ENCODE assay signal across 20 cellular contexts in genomic region chr16:4544483-4544882, GRCh38. TPM values are rescaled to one million over a fixed set of nuclear protein-coding genes. Genes with fewer than 3 reads are reported as not detected.
"Had no signal": no experiment of that assay in that cellular context is flagged by ENCODE, and none has a peak within 500 bp of the region (broad histone marks: within the 10 kb centered on the region; RNA-seq: fewer than 3 reads in every experiment).

No MANE protein-coding gene starts in this region.

- DNase-seq: activated CD4-positive, alpha-beta T cell treated with anti-CD3 and anti-CD28 coated beads, Interleukin-2, amount 50 U/mL, for 4 hours; activated effector memory CD4-positive, alpha-beta T cell treated with anti-CD3 and anti-CD28 coated beads, Interleukin-2, amount 50 U/mL, for 16 hours; activated T-cell treated with anti-CD3 and anti-CD28 coated beads, Interleukin-2, amount 50 U/mL, for 72 hours; effector CD8-positive, alpha-beta T cell; kidney; left ventricle myocardium inferior; mammary epithelial cell; trophoblast cell had no signal

- H3K4me3 Mint-ChIP-seq: activated naive CD4-positive, alpha-beta T cell treated with anti-CD3 and anti-CD28 coated beads, Interleukin-2, amount 50 U/mL, for 24 hours; activated T-cell treated with anti-CD3 and anti-CD28 coated beads, Interleukin-2, amount 50 U/mL, for 72 hours; dendritic cell treated with granulocyte-macrophage colony-stimulating factor and Interleukin-4, amounts not matched to agents 40 ng/mL and 50 ng/mL, for 4 days; neural crest cell; stimulated activated naive CD8-positive, alpha-beta T cell treated with anti-CD3 and anti-CD28 coated beads, Interleukin-15, Interleukin-2, amounts not matched to agents 100 ng/mL and 50 ng/mL, for 24 hours had no signal

- FAIRE-seq: bronchial epithelial cell, endothelial cell of umbilical vein, kidney, TTC549 had no signal

- H3K4me1 Mint-ChIP-seq: neural crest cell had no signal

- H3K27me3 Mint-ChIP-seq: activated naive CD4-positive, alpha-beta T cell treated with anti-CD3 and anti-CD28 coated beads, Interleukin-2, amount 50 U/mL, for 24 hours; stimulated activated naive CD8-positive, alpha-beta T cell treated with anti-CD3 and anti-CD28 coated beads, Interleukin-15, Interleukin-2, amounts not matched to agents 100 ng/mL and 50 ng/mL, for 24 hours had no signal

- H3K27ac Mint-ChIP-seq: activated naive CD4-positive, alpha-beta T cell treated with anti-CD3 and anti-CD28 coated beads, Interleukin-2, amount 50 U/mL, for 24 hours; activated T-cell treated with anti-CD3 and anti-CD28 coated beads, Interleukin-2, amount 50 U/mL, for 72 hours; dendritic cell treated with granulocyte-macrophage colony-stimulating factor and Interleukin-4, amounts not matched to agents 40 ng/mL and 50 ng/mL, for 4 days; progenitor cell of endocrine pancreas; stimulated activated naive CD8-positive, alpha-beta T cell treated with anti-CD3 and anti-CD28 coated beads, Interleukin-15, Interleukin-2, amounts not matched to agents 100 ng/mL and 50 ng/mL, for 24 hours had no signal

- H3K36me3 ChIP-seq: esophagus muscularis mucosa, gastroesophageal sphincter, heart left ventricle, left ventricle myocardium inferior had no signal

- H3K4me3 ChIP-seq: esophagus muscularis mucosa, gastroesophageal sphincter, heart left ventricle, left ventricle myocardium inferior had no signal

- ATAC-seq: activated T-cell treated with anti-CD3 and anti-CD28 coated beads, Interleukin-2, amount 50 U/mL, for 72 hours; gastroesophageal sphincter; heart left ventricle had no signal

- H3K27ac ChIP-seq: esophagus muscularis mucosa, gastroesophageal sphincter, heart left ventricle, left ventricle myocardium inferior had no signal

- H3K4me1 ChIP-seq: heart left ventricle, left ventricle myocardium inferior had no signal

- H3K27me3 ChIP-seq: esophagus muscularis mucosa, gastroesophageal sphincter, heart left ventricle had no signal

RNA-seq across cellular contexts. Expression of gene C16orf96, which starts 11.7 kb away (rescaled TPM):
- total RNA-seq: bronchial epithelial cell, endothelial cell of umbilical vein, esophagus muscularis mucosa, osteoblast had no signal
- polyA plus RNA-seq: endothelial cell of umbilical vein, mammary epithelial cell had no signal
